2 cellular contexts compared by ENCODE assay signal in the genomic region with DNA sequence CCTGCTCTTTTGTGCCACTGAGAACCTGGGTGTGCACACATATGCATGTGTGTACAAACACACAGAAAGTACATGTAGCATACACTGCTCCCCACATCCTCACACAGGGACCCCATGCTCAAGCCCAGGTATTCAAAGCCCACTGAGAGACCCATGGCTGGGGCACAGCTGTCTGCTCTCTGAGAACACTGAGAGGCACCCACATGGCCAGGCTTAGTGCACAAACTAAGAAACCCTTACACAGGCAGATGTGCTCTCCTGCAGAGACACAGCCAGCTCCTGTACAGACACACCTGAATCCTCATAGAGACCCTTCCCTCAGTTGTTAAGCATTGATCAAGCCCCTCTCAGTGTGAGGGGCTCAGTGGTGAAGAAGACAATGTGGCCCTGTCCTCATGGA.
TF ChIP-seq lines count a peak whose summit lies in the region.

No MANE protein-coding gene starts in this region.

TF ChIP-seq in SK-N-SH, 30 proteins besides CTCF, POLR2A, EP300 and RAD21 (continued from another document):
- TF ChIP-seq, protein P1, sequence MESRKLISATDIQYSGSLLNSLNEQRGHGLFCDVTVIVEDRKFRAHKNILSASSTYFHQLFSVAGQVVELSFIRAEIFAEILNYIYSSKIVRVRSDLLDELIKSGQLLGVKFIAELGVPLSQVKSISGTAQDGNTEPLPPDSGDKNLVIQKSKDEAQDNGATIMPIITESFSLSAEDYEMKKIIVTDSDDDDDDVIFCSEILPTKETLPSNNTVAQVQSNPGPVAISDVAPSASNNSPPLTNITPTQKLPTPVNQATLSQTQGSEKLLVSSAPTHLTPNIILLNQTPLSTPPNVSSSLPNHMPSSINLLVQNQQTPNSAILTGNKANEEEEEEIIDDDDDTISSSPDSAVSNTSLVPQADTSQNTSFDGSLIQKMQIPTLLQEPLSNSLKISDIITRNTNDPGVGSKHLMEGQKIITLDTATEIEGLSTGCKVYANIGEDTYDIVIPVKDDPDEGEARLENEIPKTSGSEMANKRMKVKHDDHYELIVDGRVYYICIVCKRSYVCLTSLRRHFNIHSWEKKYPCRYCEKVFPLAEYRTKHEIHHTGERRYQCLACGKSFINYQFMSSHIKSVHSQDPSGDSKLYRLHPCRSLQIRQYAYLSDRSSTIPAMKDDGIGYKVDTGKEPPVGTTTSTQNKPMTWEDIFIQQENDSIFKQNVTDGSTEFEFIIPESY (IDR thresholded peaks at IDR 0.05; ENCODE audit: borderline replicate concordance, low read depth) = no peak
- TF ChIP-seq GATA2 (CRISPR knock-in tag; IDR thresholded peaks at IDR 0.05) = no peak
- TF ChIP-seq, protein P2, sequence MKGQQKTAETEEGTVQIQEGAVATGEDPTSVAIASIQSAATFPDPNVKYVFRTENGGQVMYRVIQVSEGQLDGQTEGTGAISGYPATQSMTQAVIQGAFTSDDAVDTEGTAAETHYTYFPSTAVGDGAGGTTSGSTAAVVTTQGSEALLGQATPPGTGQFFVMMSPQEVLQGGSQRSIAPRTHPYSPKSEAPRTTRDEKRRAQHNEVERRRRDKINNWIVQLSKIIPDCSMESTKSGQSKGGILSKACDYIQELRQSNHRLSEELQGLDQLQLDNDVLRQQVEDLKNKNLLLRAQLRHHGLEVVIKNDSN (IDR thresholded peaks at IDR 0.05; ENCODE audit: borderline replicate concordance, low read depth) = no peak
- TF ChIP-seq TEAD4 (IDR thresholded peaks at IDR 0.05; ENCODE audit: borderline replicate concordance, insufficient read depth) = no peak
- TF ChIP-seq POLR2AphosphoS5 (IDR thresholded peaks at IDR 0.05; ENCODE audit: low read depth, low read length) = no peak
- no peak for TF ChIP-seq FOXJ3 (CRISPR knock-in tag; IDR thresholded peaks at IDR 0.05)
- TF ChIP-seq, protein P3, sequence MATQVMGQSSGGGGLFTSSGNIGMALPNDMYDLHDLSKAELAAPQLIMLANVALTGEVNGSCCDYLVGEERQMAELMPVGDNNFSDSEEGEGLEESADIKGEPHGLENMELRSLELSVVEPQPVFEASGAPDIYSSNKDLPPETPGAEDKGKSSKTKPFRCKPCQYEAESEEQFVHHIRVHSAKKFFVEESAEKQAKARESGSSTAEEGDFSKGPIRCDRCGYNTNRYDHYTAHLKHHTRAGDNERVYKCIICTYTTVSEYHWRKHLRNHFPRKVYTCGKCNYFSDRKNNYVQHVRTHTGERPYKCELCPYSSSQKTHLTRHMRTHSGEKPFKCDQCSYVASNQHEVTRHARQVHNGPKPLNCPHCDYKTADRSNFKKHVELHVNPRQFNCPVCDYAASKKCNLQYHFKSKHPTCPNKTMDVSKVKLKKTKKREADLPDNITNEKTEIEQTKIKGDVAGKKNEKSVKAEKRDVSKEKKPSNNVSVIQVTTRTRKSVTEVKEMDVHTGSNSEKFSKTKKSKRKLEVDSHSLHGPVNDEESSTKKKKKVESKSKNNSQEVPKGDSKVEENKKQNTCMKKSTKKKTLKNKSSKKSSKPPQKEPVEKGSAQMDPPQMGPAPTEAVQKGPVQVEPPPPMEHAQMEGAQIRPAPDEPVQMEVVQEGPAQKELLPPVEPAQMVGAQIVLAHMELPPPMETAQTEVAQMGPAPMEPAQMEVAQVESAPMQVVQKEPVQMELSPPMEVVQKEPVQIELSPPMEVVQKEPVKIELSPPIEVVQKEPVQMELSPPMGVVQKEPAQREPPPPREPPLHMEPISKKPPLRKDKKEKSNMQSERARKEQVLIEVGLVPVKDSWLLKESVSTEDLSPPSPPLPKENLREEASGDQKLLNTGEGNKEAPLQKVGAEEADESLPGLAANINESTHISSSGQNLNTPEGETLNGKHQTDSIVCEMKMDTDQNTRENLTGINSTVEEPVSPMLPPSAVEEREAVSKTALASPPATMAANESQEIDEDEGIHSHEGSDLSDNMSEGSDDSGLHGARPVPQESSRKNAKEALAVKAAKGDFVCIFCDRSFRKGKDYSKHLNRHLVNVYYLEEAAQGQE (IDR thresholded peaks at IDR 0.05; ENCODE audit: low read depth, low read length) = no peak
- TF ChIP-seq, protein P4, sequence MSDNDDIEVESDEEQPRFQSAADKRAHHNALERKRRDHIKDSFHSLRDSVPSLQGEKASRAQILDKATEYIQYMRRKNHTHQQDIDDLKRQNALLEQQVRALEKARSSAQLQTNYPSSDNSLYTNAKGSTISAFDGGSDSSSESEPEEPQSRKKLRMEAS (IDR thresholded peaks at IDR 0.05; ENCODE audit: low read depth) = no peak
- no peak for TF ChIP-seq YY1 (IDR thresholded peaks at IDR 0.05; ENCODE audit: low read depth)

TF ChIP-seq in SK-N-SH treated with all-trans-retinoic acid at 6 μM for 48 hours, 23 proteins besides CTCF, POLR2A, EP300 and RAD21 (continued from another document):
- TF ChIP-seq, protein P5, sequence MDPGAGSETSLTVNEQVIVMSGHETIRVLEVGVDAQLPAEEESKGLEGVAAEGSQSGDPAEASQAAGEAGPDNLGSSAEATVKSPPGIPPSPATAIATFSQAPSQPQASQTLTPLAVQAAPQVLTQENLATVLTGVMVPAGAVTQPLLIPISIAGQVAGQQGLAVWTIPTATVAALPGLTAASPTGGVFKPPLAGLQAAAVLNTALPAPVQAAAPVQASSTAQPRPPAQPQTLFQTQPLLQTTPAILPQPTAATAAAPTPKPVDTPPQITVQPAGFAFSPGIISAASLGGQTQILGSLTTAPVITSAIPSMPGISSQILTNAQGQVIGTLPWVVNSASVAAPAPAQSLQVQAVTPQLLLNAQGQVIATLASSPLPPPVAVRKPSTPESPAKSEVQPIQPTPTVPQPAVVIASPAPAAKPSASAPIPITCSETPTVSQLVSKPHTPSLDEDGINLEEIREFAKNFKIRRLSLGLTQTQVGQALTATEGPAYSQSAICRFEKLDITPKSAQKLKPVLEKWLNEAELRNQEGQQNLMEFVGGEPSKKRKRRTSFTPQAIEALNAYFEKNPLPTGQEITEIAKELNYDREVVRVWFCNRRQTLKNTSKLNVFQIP (CRISPR knock-in tag; IDR thresholded peaks at IDR 0.05; ENCODE audit: borderline replicate concordance, low read depth) = no peak
- TF ChIP-seq, protein P6, sequence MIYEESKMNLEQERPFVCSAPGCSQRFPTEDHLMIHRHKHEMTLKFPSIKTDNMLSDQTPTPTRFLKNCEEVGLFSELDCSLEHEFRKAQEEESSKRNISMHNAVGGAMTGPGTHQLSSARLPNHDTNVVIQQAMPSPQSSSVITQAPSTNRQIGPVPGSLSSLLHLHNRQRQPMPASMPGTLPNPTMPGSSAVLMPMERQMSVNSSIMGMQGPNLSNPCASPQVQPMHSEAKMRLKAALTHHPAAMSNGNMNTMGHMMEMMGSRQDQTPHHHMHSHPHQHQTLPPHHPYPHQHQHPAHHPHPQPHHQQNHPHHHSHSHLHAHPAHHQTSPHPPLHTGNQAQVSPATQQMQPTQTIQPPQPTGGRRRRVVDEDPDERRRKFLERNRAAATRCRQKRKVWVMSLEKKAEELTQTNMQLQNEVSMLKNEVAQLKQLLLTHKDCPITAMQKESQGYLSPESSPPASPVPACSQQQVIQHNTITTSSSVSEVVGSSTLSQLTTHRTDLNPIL (CRISPR knock-in tag; IDR thresholded peaks at IDR 0.05; ENCODE audit: low read depth) = no peak
- TF ChIP-seq TOX (CRISPR knock-in tag; IDR thresholded peaks at IDR 0.05; ENCODE audit: borderline replicate concordance) (no peak), BACH2 (CRISPR knock-in tag; IDR thresholded peaks at IDR 0.05; ENCODE audit: borderline replicate concordance) (no peak), RARB (CRISPR knock-in tag; IDR thresholded peaks at IDR 0.05) (no peak), ZFP30 (CRISPR knock-in tag; IDR thresholded peaks at IDR 0.05) (no peak), ZNF565 (CRISPR knock-in tag; conservative IDR thresholded peaks at IDR 0.05; ENCODE audit: low read depth) (no peak), ISL1 (CRISPR knock-in tag; IDR thresholded peaks at IDR 0.05) (no peak), PPARA (CRISPR knock-in tag; IDR thresholded peaks at IDR 0.05; ENCODE audit: borderline replicate concordance) (no peak), GLIS3 (CRISPR knock-in tag; IDR thresholded peaks at IDR 0.05) (no peak), ESRRG (CRISPR knock-in tag; IDR thresholded peaks at IDR 0.05) (no peak), TCF4 (CRISPR knock-in tag; IDR thresholded peaks at IDR 0.05; ENCODE audit: borderline replicate concordance) (no peak)
- TF ChIP-seq, protein P7, sequence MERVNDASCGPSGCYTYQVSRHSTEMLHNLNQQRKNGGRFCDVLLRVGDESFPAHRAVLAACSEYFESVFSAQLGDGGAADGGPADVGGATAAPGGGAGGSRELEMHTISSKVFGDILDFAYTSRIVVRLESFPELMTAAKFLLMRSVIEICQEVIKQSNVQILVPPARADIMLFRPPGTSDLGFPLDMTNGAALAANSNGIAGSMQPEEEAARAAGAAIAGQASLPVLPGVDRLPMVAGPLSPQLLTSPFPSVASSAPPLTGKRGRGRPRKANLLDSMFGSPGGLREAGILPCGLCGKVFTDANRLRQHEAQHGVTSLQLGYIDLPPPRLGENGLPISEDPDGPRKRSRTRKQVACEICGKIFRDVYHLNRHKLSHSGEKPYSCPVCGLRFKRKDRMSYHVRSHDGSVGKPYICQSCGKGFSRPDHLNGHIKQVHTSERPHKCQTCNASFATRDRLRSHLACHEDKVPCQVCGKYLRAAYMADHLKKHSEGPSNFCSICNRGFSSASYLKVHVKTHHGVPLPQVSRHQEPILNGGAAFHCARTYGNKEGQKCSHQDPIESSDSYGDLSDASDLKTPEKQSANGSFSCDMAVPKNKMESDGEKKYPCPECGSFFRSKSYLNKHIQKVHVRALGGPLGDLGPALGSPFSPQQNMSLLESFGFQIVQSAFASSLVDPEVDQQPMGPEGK (CRISPR knock-in tag; IDR thresholded peaks at IDR 0.05; ENCODE audit: borderline replicate concordance) = no peak
- TF ChIP-seq, protein P8, sequence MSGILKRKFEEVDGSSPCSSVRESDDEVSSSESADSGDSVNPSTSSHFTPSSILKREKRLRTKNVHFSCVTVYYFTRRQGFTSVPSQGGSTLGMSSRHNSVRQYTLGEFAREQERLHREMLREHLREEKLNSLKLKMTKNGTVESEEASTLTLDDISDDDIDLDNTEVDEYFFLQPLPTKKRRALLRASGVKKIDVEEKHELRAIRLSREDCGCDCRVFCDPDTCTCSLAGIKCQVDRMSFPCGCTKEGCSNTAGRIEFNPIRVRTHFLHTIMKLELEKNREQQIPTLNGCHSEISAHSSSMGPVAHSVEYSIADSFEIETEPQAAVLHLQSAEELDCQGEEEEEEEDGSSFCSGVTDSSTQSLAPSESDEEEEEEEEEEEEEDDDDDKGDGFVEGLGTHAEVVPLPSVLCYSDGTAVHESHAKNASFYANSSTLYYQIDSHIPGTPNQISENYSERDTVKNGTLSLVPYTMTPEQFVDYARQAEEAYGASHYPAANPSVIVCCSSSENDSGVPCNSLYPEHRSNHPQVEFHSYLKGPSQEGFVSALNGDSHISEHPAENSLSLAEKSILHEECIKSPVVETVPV (CRISPR knock-in tag; IDR thresholded peaks at IDR 0.05) = no peak
